Comparison of ENCODE assay signal across 14 cellular contexts in the genomic region with DNA sequence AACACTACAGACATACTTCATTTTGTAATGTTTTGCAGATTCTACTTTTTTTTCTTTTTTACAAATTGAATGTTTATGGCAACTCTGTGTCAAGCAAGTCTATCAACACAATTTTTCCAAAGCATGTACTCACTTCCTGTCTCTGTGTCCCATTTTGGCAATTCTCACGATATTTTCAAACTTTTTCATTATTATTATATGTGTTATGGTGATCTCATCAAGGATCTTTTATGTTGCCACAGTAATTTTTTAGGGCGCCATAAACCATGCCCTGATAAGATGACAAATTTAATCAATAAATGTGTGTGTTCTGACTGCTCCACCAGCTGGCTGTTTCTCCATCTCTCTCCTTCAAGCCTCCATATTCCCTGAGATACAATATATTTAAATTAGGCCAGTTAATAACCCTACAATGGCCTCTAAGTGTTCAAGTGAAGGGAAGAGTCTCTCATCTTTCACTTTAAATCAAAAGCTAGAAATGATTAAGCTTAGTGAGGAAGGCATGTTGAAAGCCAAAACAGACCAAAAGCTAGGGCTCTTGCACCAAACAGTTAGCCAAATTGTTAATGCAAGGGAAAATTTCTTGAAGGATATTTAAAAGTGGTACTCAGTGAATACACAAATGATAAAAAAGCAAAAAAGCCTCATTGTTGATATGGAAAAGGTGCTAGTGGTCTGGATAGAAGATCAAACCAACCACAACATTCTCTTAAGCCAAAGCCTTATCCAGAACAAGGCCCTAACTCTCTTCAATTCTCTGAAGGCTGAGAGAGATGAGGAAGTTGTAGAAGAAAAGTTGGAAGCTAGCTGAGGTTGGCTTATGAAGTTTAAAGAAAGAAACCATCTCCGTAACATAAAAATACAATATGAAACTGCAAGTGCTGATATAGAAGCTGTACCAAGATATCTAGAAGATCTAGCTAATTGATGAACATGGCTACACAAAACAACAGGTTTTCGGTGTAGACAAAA.
"Had no signal": no experiment of that assay in that cellular context is flagged by ENCODE, and none has a peak within 500 bp of the region (broad histone marks: within the 10 kb centered on the region; RNA-seq: fewer than 3 reads in every experiment).

No MANE protein-coding gene starts in this region.

- H3K9me3 Mint-ChIP-seq: effector memory CD8-positive, alpha-beta T cell had no signal

- ATAC-seq: body of pancreas; effector memory CD8-positive, alpha-beta T cell; gastrocnemius medialis; heart right ventricle had no signal

- DNase-seq: activated effector memory CD4-positive, alpha-beta T cell treated with Interleukin-2 at 50 U/mL for 16 hours; amniotic stem cell; body of pancreas; central memory CD4-positive, alpha-beta T cell; cortex of kidney; effector memory CD8-positive, alpha-beta T cell; gastrocnemius medialis; heart right ventricle; naive B cell; posterior cingulate gyrus; SK-N-SH had no signal

- H3K27me3 Mint-ChIP-seq: effector memory CD8-positive, alpha-beta T cell; naive B cell had no signal

- H3K27ac ChIP-seq: body of pancreas, epithelial cell of prostate, gastrocnemius medialis, heart right ventricle, skin epidermis, tibial nerve had no signal

- H3K4me3 Mint-ChIP-seq: effector memory CD8-positive, alpha-beta T cell; naive B cell had no signal

- H3K9me3 ChIP-seq: body of pancreas, gastrocnemius medialis, tibial nerve had no signal

- H3K36me3 Mint-ChIP-seq: naive B cell had no signal

- H3K27ac Mint-ChIP-seq: effector memory CD8-positive, alpha-beta T cell; naive B cell had no signal

- H3K27me3 ChIP-seq: body of pancreas, gastrocnemius medialis, tibial nerve had no signal

- H3K4me3 ChIP-seq: body of pancreas, gastrocnemius medialis, heart right ventricle, skin epidermis, tibial nerve had no signal

- H3K4me1 ChIP-seq: body of pancreas, gastrocnemius medialis, tibial nerve had no signal

- H3K36me3 ChIP-seq: gastrocnemius medialis, heart right ventricle, tibial nerve had no signal
